In the genomic region with DNA sequence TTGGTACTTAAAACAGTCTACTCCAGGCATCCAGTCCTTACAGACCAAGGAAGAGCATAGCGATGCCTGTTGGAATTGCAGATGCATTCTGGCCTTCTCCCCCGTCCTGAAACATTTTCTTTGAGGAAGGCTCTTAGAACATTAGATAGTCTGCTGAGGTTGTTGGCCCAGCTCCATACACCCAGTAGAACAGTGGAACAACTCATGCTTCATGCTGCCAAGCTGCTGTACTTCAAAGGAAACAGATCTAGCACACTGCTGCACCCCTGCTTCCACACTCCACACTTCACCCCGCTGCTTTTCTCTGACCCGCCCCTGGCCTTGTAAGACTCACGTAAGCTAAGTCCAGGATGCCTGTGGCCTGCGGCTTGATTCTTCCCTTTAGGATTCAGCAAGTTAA, we compare ENCODE assay signal across 8 cellular contexts. TPM values are rescaled to one million over a fixed set of nuclear protein-coding genes. Genes with fewer than 3 reads are reported as not detected.
DNase-seq lines count a peak whose midpoint lies in the region; ATAC-seq, FAIRE-seq and TF ChIP-seq lines count a peak whose summit lies in the region.

No MANE protein-coding gene starts in this region.

- H3K27ac ChIP-seq in right atrium auricular region, result peak overlapping the region; percentile 53 to 61

- H3K9me3 ChIP-seq in right atrium auricular region, result no peaks in the 10 kb centered on the region

- H3K27me3 ChIP-seq in right atrium auricular region, result no peaks in the 10 kb centered on the region

- H3K36me3 ChIP-seq in right atrium auricular region, result peaks cover 11% of the 10 kb centered on the region

- TF ChIP-seq CTCF in HFFc6 (IDR thresholded peaks at IDR 0.05) (peak; percentile 10; the same call in 1 of the 2 replicates), right atrium auricular region (IDR thresholded peaks at IDR 0.05) (no peak), GM13977 (IDR thresholded peaks at IDR 0.05; ENCODE audit: extremely low read depth, insufficient read depth, missing control alignments) (no peak)

- in situ Hi-C loops in GM13977 (cut with MboI; ENCODE audit: low pct_unique_long_range_greater_than_20kb, low sequenced_read_pairs, unreplicated experiment), result no loop called here

- peaks cover 34% of the 10 kb centered on the region for H3K36me3 Mint-ChIP-seq in HFFc6 (ENCODE audit: low read depth)
- peaks cover 31% of the 10 kb centered on the region for H3K36me3 Mint-ChIP-seq in activated naive CD8-positive, alpha-beta T cell treated with anti-CD3 and anti-CD28 coated beads, Interleukin-2, amount 50 U/mL, for 24 hours (ENCODE audit: low read depth)

- FAIRE-seq in GM19239 (lab: Jason Lieb, UNC), result no peak

- no peaks in the 10 kb centered on the region for H3K9me3 Mint-ChIP-seq in HFFc6
- H3K9me3 Mint-ChIP-seq in activated naive CD8-positive, alpha-beta T cell treated with anti-CD3 and anti-CD28 coated beads, Interleukin-2, amount 50 U/mL, for 24 hours, result no peaks in the 10 kb centered on the region

- ATAC-seq in activated naive CD8-positive, alpha-beta T cell treated with anti-CD3 and anti-CD28 coated beads, Interleukin-2, amount 50 U/mL, for 24 hours, result peak; percentile 37
- ATAC-seq in HG02885 (IDR thresholded peaks at IDR 0.05; ENCODE audit: poor library complexity, unreplicated experiment), result no peak

- peaks cover 0 to 32% of the 10 kb centered on the region in 2 donors for H3K4me1 ChIP-seq in right atrium auricular region

- H3K27me3 Mint-ChIP-seq in HFFc6 (ENCODE audit: insufficient read depth), result peaks cover 7% of the 10 kb centered on the region
- peaks cover 4% of the 10 kb centered on the region for H3K27me3 Mint-ChIP-seq in activated naive CD8-positive, alpha-beta T cell treated with anti-CD3 and anti-CD28 coated beads, Interleukin-2, amount 50 U/mL, for 24 hours

- peak overlapping the region; percentile 64 for H3K4me3 Mint-ChIP-seq in HFFc6
- H3K4me3 Mint-ChIP-seq in activated naive CD8-positive, alpha-beta T cell treated with anti-CD3 and anti-CD28 coated beads, Interleukin-2, amount 50 U/mL, for 24 hours, result no peak overlapping the region

- H3K4me1 Mint-ChIP-seq in HFFc6 (ENCODE audit: low read depth), result peaks cover 53% of the 10 kb centered on the region
- peaks cover 78% of the 10 kb centered on the region for H3K4me1 Mint-ChIP-seq in activated naive CD8-positive, alpha-beta T cell treated with anti-CD3 and anti-CD28 coated beads, Interleukin-2, amount 50 U/mL, for 24 hours

- H3K27ac Mint-ChIP-seq in HFFc6, result peak overlapping the region; percentile 88
- peak overlapping the region; percentile 71 for H3K27ac Mint-ChIP-seq in activated naive CD8-positive, alpha-beta T cell treated with anti-CD3 and anti-CD28 coated beads, Interleukin-2, amount 50 U/mL, for 24 hours

- peak; percentile 95 for DNase-seq in HFFc6
- DNase-seq in activated naive CD8-positive, alpha-beta T cell treated with anti-CD3 and anti-CD28 coated beads, Interleukin-2, amount 50 U/mL, for 24 hours, result no peak
- peak; percentile 80 for DNase-seq in right atrium auricular region (ENCODE audit: low spot score)
- peak; percentile 91 for DNase-seq in smooth muscle cell of the brain vasculature (ENCODE audit: low read depth, low spot score)
- no peak for DNase-seq in GM19239 (ENCODE audit: insufficient read length, low spot score)
- DNase-seq in SW 1271 (lab: John Stamatoyannopoulos, UW), result no peak
- DNase-seq in GM13977 (ENCODE audit: low spot score), result no peak

- no peak overlapping the region for H3K4me3 ChIP-seq in right atrium auricular region

RNA-seq across cellular contexts. Expression of a gene that starts 33.4 kb away (rescaled TPM):
- 100 to 1,000 TPM in 4 of 6 experiments, 10 to 100 TPM in 2; 96.5 to 108 (median 104) TPM for total RNA-seq in HFFc6 (2021; fragmentation: NEBNext Ultra II Directional; extraction: Animal tissue kit (Norgen Biotek cat#: 25700))
- total RNA-seq in right atrium auricular region, result 10 to 100 TPM in 1 of 2 donors, 1 to 10 TPM in 1; 4.5 to 26.1 TPM

Comparison
In these comparisons a context has a peak if more than half of its experiments do, and no peak if none do; other contexts are left out.
1. DNase-seq: peak in HFFc6 (single experiment), right atrium auricular region (single experiment) and smooth muscle cell of the brain vasculature (single experiment); none in activated naive CD8-positive, alpha-beta T cell treated with anti-CD3 and anti-CD28 coated beads, Interleukin-2, amount 50 U/mL, for 24 hours (single experiment), GM19239 (single experiment), SW 1271 (0 of 2) and GM13977 (single experiment).